Comparison of ENCODE assay signal across 26 cellular contexts in the genomic region with DNA sequence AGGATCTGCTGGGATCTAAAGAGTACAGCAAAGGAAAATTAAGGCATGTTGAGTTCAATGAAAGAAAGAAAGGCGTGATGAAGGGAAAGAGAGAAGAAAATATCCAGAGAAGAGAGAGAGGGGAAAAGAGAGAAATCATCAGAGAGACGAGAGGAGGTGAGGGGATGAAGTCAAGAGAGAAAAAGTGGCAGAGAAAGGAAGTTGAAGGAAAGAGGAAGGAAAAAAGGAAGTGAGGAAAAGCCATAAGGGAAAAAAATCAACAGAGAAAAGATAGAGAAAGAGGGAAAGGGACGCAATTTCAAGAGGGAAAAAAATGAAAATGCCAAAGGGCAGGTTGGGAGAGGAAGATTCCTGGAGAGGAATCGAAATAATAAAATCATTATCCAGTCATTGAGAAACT.
"Had no signal": no experiment of that assay in that cellular context is flagged by ENCODE, and none has a peak within 500 bp of the region (broad histone marks: within the 10 kb centered on the region; RNA-seq: fewer than 3 reads in every experiment).

No MANE protein-coding gene starts in this region.

- H3K36me3 ChIP-seq: ascending aorta, brain microvascular endothelial cell, esophagus squamous epithelium, heart right ventricle, suprapubic skin, tibial artery, upper lobe of right lung had no signal

- H3K9me3 ChIP-seq: ascending aorta, esophagus squamous epithelium, heart right ventricle, suprapubic skin, tibial artery, upper lobe of right lung had no signal

- H3K4me1 ChIP-seq: upper lobe of right lung had no signal

- ATAC-seq: activated CD8-positive, alpha-beta memory T cell treated with anti-CD3 and anti-CD28 coated beads, Interleukin-2, amount 10 ng/mL, durations not matched to agents 7 days and 5 days; activated CD8-positive, alpha-beta T cell treated with anti-CD3 and anti-CD28 coated beads, Interleukin-2, amount 10 ng/mL, durations not matched to agents 7 days and 5 days; activated T-cell treated with anti-CD3 and anti-CD28 coated beads, Interleukin-2, amount 50 U/mL, for 72 hours; heart right ventricle; naive thymus-derived CD4-positive, alpha-beta T cell; sciatic nerve; stimulated activated naive B cell treated with anti-CD40 and anti-IgM and Interleukin-4, amounts not matched to agents 10 μg/mL and 1 μg/mL and 100 μg/mL, for 72 hours; upper lobe of right lung had no signal

- H3K4me3 ChIP-seq: ascending aorta, esophagus squamous epithelium, heart right ventricle, skin epidermis, suprapubic skin, tibial artery, upper lobe of right lung had no signal

- DNase-seq: activated CD8-positive, alpha-beta memory T cell treated with anti-CD3 and anti-CD28 coated beads, Interleukin-2, amount 10 ng/mL, durations not matched to agents 7 days and 5 days; activated CD8-positive, alpha-beta T cell treated with anti-CD3 and anti-CD28 coated beads, Interleukin-2, amount 10 ng/mL, durations not matched to agents 7 days and 5 days; activated effector memory CD4-positive, alpha-beta T cell treated with Interleukin-2 at 50 U/mL for 16 hours; activated naive CD4-positive, alpha-beta T cell treated with anti-CD3 and anti-CD28 coated beads, Interleukin-2, amount 10 ng/mL, durations not matched to agents 7 days and 5 days; activated naive CD8-positive, alpha-beta T cell treated with anti-CD3 and anti-CD28 coated beads, Interleukin-2, amount 10 ng/mL, durations not matched to agents 7 days and 5 days; activated T-cell treated with anti-CD3 and anti-CD28 coated beads, Interleukin-2, amount 50 U/mL, for 72 hours; brain microvascular endothelial cell; caudate nucleus; endodermal cell; esophagus squamous epithelium; foreskin melanocyte; heart right ventricle; midbrain; naive thymus-derived CD4-positive, alpha-beta T cell; stimulated activated CD4-positive, alpha-beta T cell treated with anti-CD3 and anti-CD28 coated beads, Interleukin-1b, Interleukin-23, amount 100 ng/mL, for 48 hours; stimulated activated CD4-positive, alpha-beta T cell treated with anti-CD3 and anti-CD28 coated beads, Interleukin-4, amount 100 ng/mL, for 4 hours; stimulated activated CD8-positive, alpha-beta memory T cell treated with anti-CD3 and anti-CD28 coated beads, Interleukin-4, amount 100 ng/mL, for 48 hours; stimulated activated naive B cell treated with anti-CD40 and anti-IgM and Interleukin-4, amounts not matched to agents 10 μg/mL and 1 μg/mL and 100 μg/mL, for 72 hours; SW 1271; tibial artery; upper lobe of right lung had no signal

- H3K27me3 ChIP-seq: ascending aorta, brain microvascular endothelial cell had no signal

- H3K27ac ChIP-seq: ascending aorta, brain microvascular endothelial cell, epithelial cell of prostate, esophagus squamous epithelium, heart right ventricle, skin epidermis, suprapubic skin, tibial artery, upper lobe of right lung had no signal
